ENCODE assay signal across 23 cellular contexts in the genomic region with DNA sequence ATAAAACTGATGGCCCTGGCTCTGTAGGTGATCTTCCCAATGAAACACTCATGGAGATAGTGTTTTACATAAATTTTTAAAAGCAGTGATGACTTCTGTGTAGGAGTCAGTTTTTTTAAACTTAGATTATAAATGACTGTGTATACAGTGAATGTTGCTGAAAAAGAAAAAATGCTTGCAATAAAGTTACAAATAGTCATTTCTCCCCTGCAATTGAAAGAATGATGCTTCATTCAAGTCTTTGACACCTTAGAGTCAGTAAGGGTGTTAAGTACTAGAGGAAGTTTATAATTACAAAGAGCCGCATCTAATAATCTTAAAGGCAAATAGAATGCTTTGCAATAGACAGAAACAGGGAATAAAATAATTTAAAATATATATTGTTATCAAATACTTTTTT. TPM values are rescaled to one million over a fixed set of nuclear protein-coding genes. Genes with fewer than 3 reads are reported as not detected.
DNase-seq lines count a peak whose midpoint lies in the region; ATAC-seq and TF ChIP-seq lines count a peak whose summit lies in the region.
"Had no signal": no experiment of that assay in that cellular context is flagged by ENCODE, and none has a peak within 500 bp of the region (broad histone marks: within the 10 kb centered on the region; RNA-seq: fewer than 3 reads in every experiment).

No MANE protein-coding gene starts in this region.

- H3K27ac Mint-ChIP-seq in activated CD8-positive, alpha-beta memory T cell treated with anti-CD3 and anti-CD28 coated beads, Interleukin-2, amount 10 ng/mL, durations not matched to agents 7 days and 5 days = no peak overlapping the region
- H3K27ac Mint-ChIP-seq in activated B cell treated with CpG ODN at 0.5 μM for 24 hours = peak overlapping the region; percentile 46
- H3K27ac Mint-ChIP-seq in stimulated activated effector memory CD8-positive, alpha-beta T cell treated with anti-CD3 and anti-CD28 coated beads, Interleukin-12 subunit alpha, Interleukin-12 subunit beta, amount 100 ng/mL, for 72 hours = peak overlapping the region; percentile 93
- no peak overlapping the region for H3K27ac Mint-ChIP-seq in osteocyte (ENCODE audit: unreplicated experiment)
- H3K27ac Mint-ChIP-seq: activated naive CD8-positive, alpha-beta T cell treated with anti-CD3 and anti-CD28 coated beads, Interleukin-2, amount 10 ng/mL, durations not matched to agents 7 days and 5 days; endodermal cell had no signal

- peaks cover 52% of the 10 kb centered on the region for H3K36me3 Mint-ChIP-seq in activated CD8-positive, alpha-beta memory T cell treated with anti-CD3 and anti-CD28 coated beads, Interleukin-2, amount 10 ng/mL, durations not matched to agents 7 days and 5 days
- peaks cover 35% of the 10 kb centered on the region for H3K36me3 Mint-ChIP-seq in activated B cell treated with CpG ODN at 0.5 μM for 24 hours (ENCODE audit: low read depth)
- peaks cover 91% of the 10 kb centered on the region for H3K36me3 Mint-ChIP-seq in stimulated activated effector memory CD8-positive, alpha-beta T cell treated with anti-CD3 and anti-CD28 coated beads, Interleukin-12 subunit alpha, Interleukin-12 subunit beta, amount 100 ng/mL, for 72 hours
- H3K36me3 Mint-ChIP-seq in osteocyte (ENCODE audit: unreplicated experiment) = peaks cover 9% of the 10 kb centered on the region

- TF ChIP-seq CTCF in activated B cell treated with CpG ODN at 0.5 μM for 24 hours (IDR thresholded peaks at IDR 0.05) = no peak
- no peak for TF ChIP-seq CTCF in dorsolateral prefrontal cortex (IDR thresholded peaks at IDR 0.05 in 54 of 56, conservative IDR thresholded peaks at IDR 0.05 in 2 of 56; ENCODE audit: low read depth in 1 of 56, partially characterized antibody in 56 of 56)
- TF ChIP-seq CTCF in osteocyte (IDR thresholded peaks at IDR 0.05) = no peak

- peaks cover 44% of the 10 kb centered on the region for H3K4me1 Mint-ChIP-seq in activated CD8-positive, alpha-beta memory T cell treated with anti-CD3 and anti-CD28 coated beads, Interleukin-2, amount 10 ng/mL, durations not matched to agents 7 days and 5 days
- peaks cover 65% of the 10 kb centered on the region for H3K4me1 Mint-ChIP-seq in activated B cell treated with CpG ODN at 0.5 μM for 24 hours
- peaks cover 68% of the 10 kb centered on the region for H3K4me1 Mint-ChIP-seq in stimulated activated effector memory CD8-positive, alpha-beta T cell treated with anti-CD3 and anti-CD28 coated beads, Interleukin-12 subunit alpha, Interleukin-12 subunit beta, amount 100 ng/mL, for 72 hours
- H3K4me1 Mint-ChIP-seq in osteocyte (ENCODE audit: unreplicated experiment) = peaks cover 13% of the 10 kb centered on the region

- H3K27me3 ChIP-seq in dorsolateral prefrontal cortex = no peaks in the 10 kb centered on the region
- H3K27me3 ChIP-seq: body of pancreas, Peyer's patch, right lobe of liver had no signal

- ATAC-seq in activated CD8-positive, alpha-beta memory T cell treated with anti-CD3 and anti-CD28 coated beads, Interleukin-2, amount 10 ng/mL, durations not matched to agents 7 days and 5 days = peak; percentile 30
- ATAC-seq in GM19395 (IDR thresholded peaks at IDR 0.05; ENCODE audit: unreplicated experiment) (peak; percentile 24), activated B cell treated with CpG ODN at 0.5 μM for 24 hours (ENCODE audit: low read depth) (no peak)
- ATAC-seq in stimulated activated effector memory CD8-positive, alpha-beta T cell treated with anti-CD3 and anti-CD28 coated beads, Interleukin-12 subunit alpha, Interleukin-12 subunit beta, amount 100 ng/mL, for 72 hours = peak; percentile 80
- ATAC-seq: body of pancreas; naive thymus-derived CD8-positive, alpha-beta T cell; right lobe of liver had no signal

- intact Hi-C loops in activated B cell treated with CpG ODN at 0.5 μM for 24 hours (cut with micrococcal nuclease) (loop anchor here (1.0 to 2.0 kb wide), 2 partner anchors 20 to 28 kb away; partner anchors contain the start of gene ZNF292), dorsolateral prefrontal cortex (cut with DNase I) (no loop called here)

- H3K9me3 Mint-ChIP-seq in activated CD8-positive, alpha-beta memory T cell treated with anti-CD3 and anti-CD28 coated beads, Interleukin-2, amount 10 ng/mL, durations not matched to agents 7 days and 5 days (ENCODE audit: low read depth) = no peaks in the 10 kb centered on the region
- H3K9me3 Mint-ChIP-seq in activated B cell treated with CpG ODN at 0.5 μM for 24 hours (no peaks in the 10 kb centered on the region), osteocyte (ENCODE audit: unreplicated experiment) (no peaks in the 10 kb centered on the region)
- no peaks in the 10 kb centered on the region for H3K9me3 Mint-ChIP-seq in stimulated activated effector memory CD8-positive, alpha-beta T cell treated with anti-CD3 and anti-CD28 coated beads, Interleukin-12 subunit alpha, Interleukin-12 subunit beta, amount 100 ng/mL, for 72 hours
- H3K9me3 Mint-ChIP-seq: activated naive CD8-positive, alpha-beta T cell treated with anti-CD3 and anti-CD28 coated beads, Interleukin-2, amount 10 ng/mL, durations not matched to agents 7 days and 5 days; endodermal cell; H9; IgD-negative memory B cell; naive thymus-derived CD8-positive, alpha-beta T cell; T-helper 1 cell treated with Interleukin-12 subunit alpha and Interleukin-12 subunit beta and Interleukin-4 antibody, amounts not matched to agents 30 μg/mL and 1 μg/mL, for 36 hours had no signal

- H3K27ac ChIP-seq in dorsolateral prefrontal cortex = no peak overlapping the region
- H3K27ac ChIP-seq: body of pancreas, C4-2B, parathyroid adenoma, Peyer's patch, right lobe of liver, thoracic aorta, WERI-Rb-1 had no signal

- POLR2A ChIA-PET in activated B cell treated with CpG ODN at 0.5 μM for 24 hours (lab: Charles Lee) = no interaction called here

- no peak overlapping the region for H3K4me3 Mint-ChIP-seq in activated CD8-positive, alpha-beta memory T cell treated with anti-CD3 and anti-CD28 coated beads, Interleukin-2, amount 10 ng/mL, durations not matched to agents 7 days and 5 days
- H3K4me3 Mint-ChIP-seq in activated B cell treated with CpG ODN at 0.5 μM for 24 hours (no peak overlapping the region), osteocyte (ENCODE audit: unreplicated experiment) (no peak overlapping the region)
- peak overlapping the region; percentile 43 for H3K4me3 Mint-ChIP-seq in stimulated activated effector memory CD8-positive, alpha-beta T cell treated with anti-CD3 and anti-CD28 coated beads, Interleukin-12 subunit alpha, Interleukin-12 subunit beta, amount 100 ng/mL, for 72 hours
- H3K4me3 Mint-ChIP-seq: activated naive CD8-positive, alpha-beta T cell treated with anti-CD3 and anti-CD28 coated beads, Interleukin-2, amount 10 ng/mL, durations not matched to agents 7 days and 5 days; endodermal cell; H9 had no signal

- CTCF ChIA-PET in activated CD8-positive, alpha-beta memory T cell treated with anti-CD3 and anti-CD28 coated beads, Interleukin-2, amount 10 ng/mL, durations not matched to agents 7 days and 5 days (lab: Charles Lee) = no interaction called here
- CTCF ChIA-PET in activated B cell treated with CpG ODN at 0.5 μM for 24 hours (lab: Charles Lee) = no interaction called here

- no peak for DNase-seq in activated CD8-positive, alpha-beta memory T cell treated with anti-CD3 and anti-CD28 coated beads, Interleukin-2, amount 10 ng/mL, durations not matched to agents 7 days and 5 days
- DNase-seq in activated CD8-positive, alpha-beta memory T cell treated with anti-CD3 and anti-CD28 coated beads, Interleukin-2, amount 50 U/mL, for 4 hours = no peak
- DNase-seq in activated B cell treated with CpG ODN at 0.5 μM for 24 hours (no peak), dorsolateral prefrontal cortex (no peak), midbrain (lab: John Stamatoyannopoulos, UW) (no peak), osteocyte (ENCODE audit: extremely low spot score, unreplicated experiment) (no peak)
- DNase-seq in stimulated activated effector memory CD8-positive, alpha-beta T cell treated with anti-CD3 and anti-CD28 coated beads, Interleukin-12 subunit alpha, Interleukin-12 subunit beta, amount 100 ng/mL, for 72 hours (ENCODE audit: low spot score in 2 of 2) = no peak
- DNase-seq: activated naive CD8-positive, alpha-beta T cell treated with anti-CD3 and anti-CD28 coated beads, Interleukin-2, amount 10 ng/mL, durations not matched to agents 7 days and 5 days; body of pancreas; endodermal cell; H9; naive thymus-derived CD8-positive, alpha-beta T cell; NCI-H1417; NCI-H2107; Peyer's patch; right lobe of liver; WERI-Rb-1 had no signal

- H3K4me3 ChIP-seq in dorsolateral prefrontal cortex = no peak overlapping the region
- H3K4me3 ChIP-seq: body of pancreas, Peyer's patch, right lobe of liver, thoracic aorta had no signal

- no peaks in the 10 kb centered on the region for H3K27me3 Mint-ChIP-seq in activated CD8-positive, alpha-beta memory T cell treated with anti-CD3 and anti-CD28 coated beads, Interleukin-2, amount 10 ng/mL, durations not matched to agents 7 days and 5 days
- no peaks in the 10 kb centered on the region for H3K27me3 Mint-ChIP-seq in activated B cell treated with CpG ODN at 0.5 μM for 24 hours
- H3K27me3 Mint-ChIP-seq in osteocyte (ENCODE audit: unreplicated experiment) = no peaks in the 10 kb centered on the region
- H3K27me3 Mint-ChIP-seq: activated naive CD8-positive, alpha-beta T cell treated with anti-CD3 and anti-CD28 coated beads, Interleukin-2, amount 10 ng/mL, durations not matched to agents 7 days and 5 days; IgD-negative memory B cell; naive thymus-derived CD8-positive, alpha-beta T cell had no signal

RNA-seq across cellular contexts. Expression of gene ZNF292, which starts 27.6 kb away (rescaled TPM):
- 10 to 100 TPM; 47.9 to 58.5 TPM for total RNA-seq in activated CD8-positive, alpha-beta memory T cell treated with anti-CD3 and anti-CD28 coated beads, Interleukin-2, amount 10 ng/mL, durations not matched to agents 7 days and 5 days
- total RNA-seq in activated B cell treated with CpG ODN at 0.5 μM for 24 hours = 54.8 and 66.6 TPM in 2 replicates
- total RNA-seq in dorsolateral prefrontal cortex = 100 to 1,000 TPM in 8 of 120 experiments, 10 to 100 TPM in 112; 60.4 to 119 (median 85.4) TPM
- total RNA-seq in osteocyte = 37.2 and 38.8 TPM in 2 replicates

Comparison
In these comparisons a context has a peak if more than half of its experiments do, and no peak if none do; other contexts are left out.
1. H3K27ac Mint-ChIP-seq: peak in activated B cell treated with CpG ODN at 0.5 μM for 24 hours (single experiment) and stimulated activated effector memory CD8-positive, alpha-beta T cell treated with anti-CD3 and anti-CD28 coated beads, Interleukin-12 subunit alpha, Interleukin-12 subunit beta, amount 100 ng/mL, for 72 hours (single experiment); none in activated CD8-positive, alpha-beta memory T cell treated with anti-CD3 and anti-CD28 coated beads, Interleukin-2, amount 10 ng/mL, durations not matched to agents 7 days and 5 days (single experiment) and osteocyte (single experiment).